Comparison of ENCODE assay signal across 18 cellular contexts in the genomic region with DNA sequence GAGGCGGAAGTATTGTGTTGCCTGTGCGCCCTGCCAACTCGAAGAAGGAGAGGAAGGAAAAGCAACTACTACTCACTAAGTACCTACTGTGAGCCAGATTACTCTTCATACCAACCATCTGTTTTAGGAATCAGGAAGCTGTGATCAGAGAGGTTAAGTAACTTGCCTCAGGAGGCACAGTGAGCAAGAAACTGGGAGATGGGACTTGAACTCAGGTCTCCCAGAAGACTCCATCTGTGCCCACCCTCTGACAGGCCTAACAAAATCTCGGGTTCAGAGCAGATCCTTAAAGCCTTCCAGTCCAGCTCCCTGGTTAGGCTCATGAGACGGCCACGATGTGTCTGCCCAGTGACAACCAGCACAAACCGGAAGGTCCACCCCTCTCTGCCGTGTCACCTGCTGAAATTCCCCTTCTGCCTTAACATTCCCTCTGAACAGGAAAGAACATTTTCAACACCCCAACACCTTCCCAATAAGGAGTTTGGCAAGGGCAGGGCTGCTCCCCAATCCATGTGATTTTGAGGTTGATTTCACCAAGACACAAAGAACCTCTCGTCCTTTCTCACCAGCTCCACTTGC.
DNase-seq lines count a peak whose midpoint lies in the region; TF ChIP-seq lines count a peak whose summit lies in the region.
"Had no signal": no experiment of that assay in that cellular context is flagged by ENCODE, and none has a peak within 500 bp of the region (broad histone marks: within the 10 kb centered on the region; RNA-seq: fewer than 3 reads in every experiment).

No MANE protein-coding gene starts in this region.

- H3K27me3 Mint-ChIP-seq in chondrocyte (ENCODE audit: low read depth) (no peaks in the 10 kb centered on the region), endodermal cell (ENCODE audit: insufficient read depth) (peaks cover 2% of the 10 kb centered on the region)
- H3K27me3 Mint-ChIP-seq: naive thymus-derived CD8-positive, alpha-beta T cell had no signal

- no peak overlapping the region for H3K4me3 Mint-ChIP-seq in chondrocyte (ENCODE audit: unreplicated experiment)
- H3K4me3 Mint-ChIP-seq in endodermal cell: no peak overlapping the region
- H3K4me3 Mint-ChIP-seq: naive thymus-derived CD8-positive, alpha-beta T cell had no signal

- peak overlapping the region; percentile 17 for H2BK15ac ChIP-seq in mesenchymal stem cell (ENCODE audit: low read depth, poor library complexity, severe bottlenecking)

- peak; percentile 91 for DNase-seq in DMS53 (lab: John Stamatoyannopoulos, UW)
- no peak for DNase-seq in DMS53 treated with DMSO at 0.1 percent for 48 hours (lab: John Stamatoyannopoulos, UW; ENCODE audit: unreplicated experiment)
- peak; percentile 26 for DNase-seq in chondrocyte (ENCODE audit: low spot score)
- DNase-seq in mesenchymal stem cell: no peak
- DNase-seq in smooth muscle cell (lab: John Stamatoyannopoulos, UW; ENCODE audit: unreplicated experiment): no peak
- no peak for DNase-seq in endodermal cell
- DNase-seq in NCI-H2107 treated with DMSO at 0.1 percent for 48 hours (lab: John Stamatoyannopoulos, UW; ENCODE audit: unreplicated experiment): no peak
- DNase-seq in NOMO-1 treated with dmso at 0.1 percent for 144 hours (lab: John Stamatoyannopoulos, UW; ENCODE audit: unreplicated experiment): no peak
- DNase-seq: activated CD4-positive, alpha-beta T cell treated with anti-CD3 and anti-CD28 coated beads for 48 hours; activated naive CD4-positive, alpha-beta T cell treated with anti-CD3 and anti-CD28 coated beads, Interleukin-2, amount 50 U/mL, for 16 hours; DMS 273 treated with DMSO at 0.1 percent for 48 hours; GOT3; hippocampal formation; naive thymus-derived CD8-positive, alpha-beta T cell; NCI-H446; stimulated activated CD4-positive, alpha-beta T cell treated with anti-CD3 and anti-CD28 coated beads, Interleukin-4, amount 100 ng/mL, for 4 hours had no signal

- H3K79me1 ChIP-seq in mesenchymal stem cell (replicated peaks; ENCODE audit: low read length, poor library complexity, severe bottlenecking): no peaks in the 10 kb centered on the region

- H3K27ac Mint-ChIP-seq in chondrocyte (ENCODE audit: unreplicated experiment): no peak overlapping the region
- H3K27ac Mint-ChIP-seq in endodermal cell: no peak overlapping the region

- H3K27me3 ChIP-seq in mesenchymal stem cell (ENCODE audit: control insufficient read depth in 1 of 2, insufficient read depth in 1 of 2, low read length in 2 of 2) (no peaks in the 10 kb centered on the region), smooth muscle cell (ENCODE audit: low read depth) (no peaks in the 10 kb centered on the region), endodermal cell (ENCODE audit: control insufficient read depth, insufficient read depth, low read length, poor library complexity, severe bottlenecking) (no peaks in the 10 kb centered on the region)
- H3K27me3 ChIP-seq: tibial nerve had no signal

- peak overlapping the region; percentile 57 to 88 for H3K18ac ChIP-seq in mesenchymal stem cell (ENCODE audit: low read depth in 1 of 2, low read length in 2 of 2)

- peaks cover 22% of the 10 kb centered on the region for H3K4me1 ChIP-seq in mesenchymal stem cell (ENCODE audit: control insufficient read depth, insufficient read depth, low read depth, low read length)
- peaks cover 10% of the 10 kb centered on the region for H3K4me1 ChIP-seq in smooth muscle cell (ENCODE audit: low read depth)
- peaks cover 8% of the 10 kb centered on the region for H3K4me1 ChIP-seq in endodermal cell (ENCODE audit: control insufficient read depth, insufficient read depth, low read length)

- whole genome bisulfite sequencing in mesenchymal stem cell: 95% methylated on average over 6 of the region's 9 CpGs
- WGBS in smooth muscle cell (ENCODE audit: low lambda C conversion rate): 80% methylated on average over 9 of the region's 9 CpGs
- WGBS in endodermal cell (ENCODE audit: insufficient coverage in 1 of 2, insufficient read length in 1 of 2), 2 experiments: 87 to 95% methylated on average over 5 to 9 of the region's 9 CpGs

- H3K4me1 Mint-ChIP-seq in chondrocyte (ENCODE audit: low read depth) (peaks cover 22% of the 10 kb centered on the region), endodermal cell (peaks cover 23% of the 10 kb centered on the region)

- H2BK120ac ChIP-seq in mesenchymal stem cell (ENCODE audit: low read depth, low read length): no peak overlapping the region

- H3K4ac ChIP-seq in mesenchymal stem cell (ENCODE audit: low read depth in 1 of 2, low read length in 2 of 2): peak overlapping the region; percentile 6 to 48

- H3K27ac ChIP-seq in mesenchymal stem cell (ENCODE audit: low read length, poor library complexity, severe bottlenecking) (no peak overlapping the region), smooth muscle cell (ENCODE audit: low read depth) (peak overlapping the region; percentile 78), endodermal cell (ENCODE audit: low read depth, low read length) (no peak overlapping the region)
- H3K27ac ChIP-seq: 22Rv1, tibial nerve had no signal

- H2BK5ac ChIP-seq in mesenchymal stem cell (ENCODE audit: low read depth, low read length, poor library complexity, severe bottlenecking): no peak overlapping the region

- no peak overlapping the region for H3K23ac ChIP-seq in mesenchymal stem cell (ENCODE audit: low read length in 2 of 2)

- H4K8ac ChIP-seq in mesenchymal stem cell (ENCODE audit: low read length): peak overlapping the region; percentile 7

- H3K36me3 Mint-ChIP-seq in chondrocyte (ENCODE audit: low read depth): no peaks in the 10 kb centered on the region
- no peaks in the 10 kb centered on the region for H3K36me3 Mint-ChIP-seq in endodermal cell (ENCODE audit: low read depth)
- H3K36me3 Mint-ChIP-seq: naive thymus-derived CD8-positive, alpha-beta T cell had no signal

- H3F3A ChIP-seq in smooth muscle cell (ENCODE audit: low read depth): no peaks in the 10 kb centered on the region

- no peaks in the 10 kb centered on the region for H3K9me3 ChIP-seq in mesenchymal stem cell (ENCODE audit: control insufficient read depth, low read length)
- H3K9me3 ChIP-seq in smooth muscle cell (replicated peaks; ENCODE audit: low read depth): no peaks in the 10 kb centered on the region
- no peaks in the 10 kb centered on the region for H3K9me3 ChIP-seq in endodermal cell (ENCODE audit: control insufficient read depth, low read length)
- H3K9me3 ChIP-seq: tibial nerve had no signal

- no peak overlapping the region for H3K14ac ChIP-seq in mesenchymal stem cell (ENCODE audit: low read length in 2 of 2)

- H2AFZ ChIP-seq in mesenchymal stem cell (ENCODE audit: low read depth, low read length) (no peak overlapping the region), smooth muscle cell (ENCODE audit: low read depth) (no peak overlapping the region)

- H3K4me2 ChIP-seq in mesenchymal stem cell (ENCODE audit: low read length, poor library complexity, severe bottlenecking): no peak overlapping the region
- peak overlapping the region; percentile 74 for H3K4me2 ChIP-seq in smooth muscle cell

- TF ChIP-seq CTCF in chondrocyte (IDR thresholded peaks at IDR 0.05) (no peak), smooth muscle cell (IDR thresholded peaks at IDR 0.05; ENCODE audit: borderline replicate concordance, insufficient read depth, poor library complexity, severe bottlenecking) (no peak), endodermal cell (conservative IDR thresholded peaks at IDR 0.05) (no peak)

- H3K4me3 ChIP-seq in mesenchymal stem cell (ENCODE audit: insufficient read depth in 1 of 2, low read depth in 1 of 2, low read length in 2 of 2) (no peak overlapping the region), smooth muscle cell (no peak overlapping the region), endodermal cell (ENCODE audit: low read length) (no peak overlapping the region)
- H3K4me3 ChIP-seq: tibial nerve had no signal

- H3K79me2 ChIP-seq in smooth muscle cell (ENCODE audit: low read depth): no peaks in the 10 kb centered on the region

- H4K91ac ChIP-seq in mesenchymal stem cell (ENCODE audit: low read length): peak overlapping the region; percentile 5

- no peaks in the 10 kb centered on the region for H4K20me1 ChIP-seq in smooth muscle cell (ENCODE audit: low read depth)

- H3K36me3 ChIP-seq in mesenchymal stem cell (ENCODE audit: control insufficient read depth in 1 of 2, insufficient read depth in 2 of 2, low read depth in 1 of 2, low read length in 2 of 2) (no peaks in the 10 kb centered on the region), smooth muscle cell (ENCODE audit: low read depth) (no peaks in the 10 kb centered on the region), endodermal cell (ENCODE audit: control insufficient read depth, insufficient read depth, low read length) (no peaks in the 10 kb centered on the region)
- H3K36me3 ChIP-seq: tibial nerve had no signal

- peak overlapping the region; percentile 79 for H2AK5ac ChIP-seq in mesenchymal stem cell (ENCODE audit: low read length, severe bottlenecking)

- H2BK12ac ChIP-seq in mesenchymal stem cell (ENCODE audit: low read length in 2 of 2): peak overlapping the region; percentile 56 to 84

- H3K9me3 Mint-ChIP-seq in chondrocyte (ENCODE audit: low read depth): no peaks in the 10 kb centered on the region
- H3K9me3 Mint-ChIP-seq in endodermal cell: no peaks in the 10 kb centered on the region
- H3K9me3 Mint-ChIP-seq: naive thymus-derived CD8-positive, alpha-beta T cell had no signal

- no peak overlapping the region for H3K9ac ChIP-seq in mesenchymal stem cell (ENCODE audit: low read length)
- H3K9ac ChIP-seq in smooth muscle cell (ENCODE audit: low read depth): peak overlapping the region; percentile 38
- no peak overlapping the region for H3K9ac ChIP-seq in endodermal cell (ENCODE audit: extremely low read depth, low read length, poor library complexity, severe bottlenecking)

Comparison
In these comparisons a context has a peak if more than half of its experiments do, and no peak if none do; other contexts are left out.
1. DNase-seq: peak in DMS53 (single experiment) and chondrocyte (single experiment); none in DMS53 treated with DMSO at 0.1 percent for 48 hours (single experiment), mesenchymal stem cell (single experiment), smooth muscle cell (single experiment), endodermal cell (single experiment), NCI-H2107 treated with DMSO at 0.1 percent for 48 hours (single experiment) and NOMO-1 treated with dmso at 0.1 percent for 144 hours (single experiment).